ENCODE assay signal across 14 cellular contexts in the genomic region with DNA sequence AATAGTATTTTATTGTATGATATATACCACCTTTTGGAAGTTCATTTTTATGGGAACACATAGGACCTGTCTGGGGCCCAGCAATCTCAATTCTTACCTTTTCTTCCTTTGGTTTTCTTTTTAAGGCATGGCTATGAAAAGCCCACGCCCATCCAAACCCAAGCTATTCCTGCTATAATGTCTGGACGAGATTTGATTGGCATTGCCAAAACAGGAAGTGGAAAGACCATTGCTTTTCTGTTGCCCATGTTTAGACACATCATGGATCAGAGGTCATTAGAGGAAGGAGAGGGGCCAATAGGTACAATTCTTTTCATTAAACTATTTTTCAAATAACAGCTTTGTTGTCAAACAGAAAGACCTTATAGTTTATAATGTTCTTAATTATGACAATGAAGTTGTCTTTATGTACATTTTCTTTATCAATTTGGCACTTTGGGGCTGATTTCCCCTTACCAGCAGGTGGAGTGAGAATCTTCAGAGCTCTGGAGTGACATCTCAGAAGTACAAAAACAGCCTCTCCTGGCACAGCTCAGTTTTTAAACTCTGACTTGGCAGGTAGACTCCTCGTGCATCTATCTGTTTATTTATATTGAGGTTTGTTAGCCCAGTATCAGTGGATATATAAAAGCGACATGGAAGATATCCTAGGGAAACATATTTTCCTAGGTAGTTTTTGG. TPM values are rescaled to one million over a fixed set of nuclear protein-coding genes. Genes with fewer than 3 reads are reported as not detected.
A peak's percentile ranks its signal among the peaks of the same experiment; 100 is the strongest.
DNase-seq lines count a peak whose midpoint lies in the region; ATAC-seq and TF ChIP-seq lines count a peak whose summit lies in the region.
"Had no signal": no experiment of that assay in that cellular context is flagged by ENCODE, and none has a peak within 500 bp of the region (broad histone marks: within the 10 kb centered on the region; RNA-seq: fewer than 3 reads in every experiment).

No MANE protein-coding gene starts in this region.

- no peak for DNase-seq in AG10803 (ENCODE audit: low read depth)
- no peak for DNase-seq in H9
- peak; percentile 15 for DNase-seq in adipocyte (ENCODE audit: low read depth)
- DNase-seq in left lobe of liver (ENCODE audit: low spot score) = no peak
- DNase-seq in heart left ventricle = no peak
- no peak for DNase-seq in NCI-H774 (lab: John Stamatoyannopoulos, UW)
- DNase-seq: activated CD8-positive, alpha-beta memory T cell treated with anti-CD3 and anti-CD28 coated beads, Interleukin-2, amount 50 U/mL, for 4 hours; NCI-H510A treated with DMSO at 0.1 percent for 48 hours; nephron progenitor cell; stimulated activated CD4-positive, alpha-beta T cell treated with anti-CD3 and anti-CD28 coated beads, Interleukin-4, amount 100 ng/mL, for 24 hours; tibial artery had no signal

- H3K4ac ChIP-seq in H9 (ENCODE audit: low read depth, low read length) = no peak overlapping the region

- H2BK20ac ChIP-seq in H9 (ENCODE audit: low read depth, low read length, poor library complexity, severe bottlenecking) = no peak overlapping the region

- no peak overlapping the region for H3T11ph ChIP-seq in H9 (ENCODE audit: low read length)

- ATAC-seq in left lobe of liver (peak; percentile 47), HG03045 (IDR thresholded peaks at IDR 0.05; ENCODE audit: unreplicated experiment) (no peak), heart left ventricle (no peak), GM18868 (IDR thresholded peaks at IDR 0.05; ENCODE audit: unreplicated experiment) (no peak)

- no peak overlapping the region for H3K56ac ChIP-seq in H9 (ENCODE audit: insufficient read length, low read depth, low read length)

- H3K4me3 ChIP-seq in AG10803 (ENCODE audit: low read length) (no peak overlapping the region), adipocyte (ENCODE audit: low read length) (no peak overlapping the region), heart left ventricle (no peak overlapping the region)
- H3K4me3 ChIP-seq: tibial artery had no signal

- no peaks in the 10 kb centered on the region for H3K79me2 ChIP-seq in H9 (ENCODE audit: insufficient read depth, low read length)

- no peak overlapping the region for H3K23ac ChIP-seq in H9 (ENCODE audit: insufficient read length, low read depth, low read length)

- no peak overlapping the region for H2BK120ac ChIP-seq in H9 (ENCODE audit: low read depth, low read length, poor library complexity, severe bottlenecking)

- H4K8ac ChIP-seq in H9 (replicated peaks; ENCODE audit: insufficient read length, low read depth, low read length) = no peak overlapping the region

- H3K9ac ChIP-seq in H9 (ENCODE audit: extremely low read depth, insufficient read length, low read length) (no peak overlapping the region), adipocyte (ENCODE audit: low read length) (no peak overlapping the region)

- H3K36me3 ChIP-seq in adipocyte (ENCODE audit: control insufficient read depth, insufficient read depth, low read length, severe bottlenecking) (peaks cover 88% of the 10 kb centered on the region), heart left ventricle (peaks cover 0 to 99% (median 95%) of the 10 kb centered on the region in 9 donors)

- H2BK5ac ChIP-seq in H9 (ENCODE audit: insufficient read length, low read length) = no peak overlapping the region

- H3K18ac ChIP-seq in H9 (ENCODE audit: insufficient read length, low read depth, low read length) = no peak overlapping the region

- H3K36me3 Mint-ChIP-seq in H9 (ENCODE audit: insufficient read depth in 1 of 3, low read depth in 3 of 3) = peaks cover 47 to 91% (median 85%) of the 10 kb centered on the region in 3 experiments; a peak in 6 of 7 replicates

- H3K27ac Mint-ChIP-seq in H9 = peak overlapping the region in 2 of 3 experiments; percentile 29 to 82; a peak in 4 of 7 replicates
- H3K27ac Mint-ChIP-seq: T-helper 1 cell treated with Interleukin-12 subunit alpha and Interleukin-12 subunit beta and Interleukin-4 antibody, amounts not matched to agents 30 μg/mL and 1 μg/mL, for 36 hours had no signal

- H3K4me1 ChIP-seq in H9 (ENCODE audit: insufficient read depth, low read length) = no peaks in the 10 kb centered on the region
- H3K4me1 ChIP-seq in adipocyte (ENCODE audit: control insufficient read depth, insufficient read depth, low read length) = no peaks in the 10 kb centered on the region
- no peaks in the 10 kb centered on the region for H3K4me1 ChIP-seq in heart left ventricle
- H3K4me1 ChIP-seq: tibial artery had no signal

- H2AFZ ChIP-seq in H9 (ENCODE audit: low read length) = no peak overlapping the region

- intact Hi-C loops in heart left ventricle (cut with DNase I) = loop anchor here in 4 of 10 donors (10.0 kb wide), 2 partner anchors 80 to 100 kb away; no protein-coding TSS in a partner anchor

- H4K5ac ChIP-seq in H9 (ENCODE audit: insufficient read length, low read depth, low read length) = no peak overlapping the region

- H3K27me3 ChIP-seq in H9 (ENCODE audit: insufficient read depth, low read length) (no peaks in the 10 kb centered on the region), adipocyte (replicated peaks; ENCODE audit: control insufficient read depth, insufficient read depth, low read length) (no peaks in the 10 kb centered on the region), heart left ventricle (no peaks in the 10 kb centered on the region)
- H3K27me3 ChIP-seq: tibial artery had no signal

- H3K9me3 ChIP-seq in H9 (ENCODE audit: control insufficient read depth, low read depth, low read length) (no peaks in the 10 kb centered on the region), adipocyte (ENCODE audit: control insufficient read depth, low read length) (no peaks in the 10 kb centered on the region), heart left ventricle (no peaks in the 10 kb centered on the region)
- H3K9me3 ChIP-seq: tibial artery had no signal

- H3K4me2 ChIP-seq in H9 (ENCODE audit: insufficient read depth, insufficient read length, low read length) = no peak overlapping the region

- no peak overlapping the region for H4K91ac ChIP-seq in H9 (ENCODE audit: insufficient read length, low read depth, low read length)

- no peak overlapping the region for H3K4me3 Mint-ChIP-seq in H9
- H3K4me3 Mint-ChIP-seq: nephron progenitor cell; T-helper 1 cell treated with Interleukin-12 subunit alpha and Interleukin-12 subunit beta and Interleukin-4 antibody, amounts not matched to agents 30 μg/mL and 1 μg/mL, for 36 hours had no signal

- TF ChIP-seq POLR2A in heart left ventricle (IDR thresholded peaks at IDR 0.05) = no peak

- H3K23me2 ChIP-seq in H9 (ENCODE audit: insufficient read length, low read depth, low read length, poor library complexity, severe bottlenecking) = no peaks in the 10 kb centered on the region

- H3K4me1 Mint-ChIP-seq in H9 = peaks cover 16% of the 10 kb centered on the region in 2 experiments
- H3K4me1 Mint-ChIP-seq: nephron progenitor cell had no signal

- H3K79me1 ChIP-seq in H9 (ENCODE audit: insufficient read depth, low read depth, low read length, poor library complexity, severe bottlenecking) = no peaks in the 10 kb centered on the region

- H4K20me1 ChIP-seq in H9 (ENCODE audit: control insufficient read depth, insufficient read depth, insufficient read length) = no peaks in the 10 kb centered on the region

- H2BK15ac ChIP-seq in H9 (ENCODE audit: low read depth, low read length) = no peak overlapping the region

- H3K14ac ChIP-seq in H9 (ENCODE audit: insufficient read depth, low read length) = no peak overlapping the region

- TF ChIP-seq CTCF in AG10803 (conservative IDR thresholded peaks at IDR 0.05; ENCODE audit: low read length) (peak; percentile 35), H9 (conservative IDR thresholded peaks at IDR 0.05) (peak; percentile 31; the same call in 1 of the 3 replicates), heart left ventricle (IDR thresholded peaks at IDR 0.05) (peak in 1 of 12 donors; percentile 8)

- H2AK5ac ChIP-seq in H9 (ENCODE audit: insufficient read length, low read length) = no peak overlapping the region

- no peaks in the 10 kb centered on the region for H3K27me3 Mint-ChIP-seq in H9 (ENCODE audit: low read depth)

- WGBS in H9 (ENCODE audit: extremely low coverage, insufficient read length, low lambda C conversion rate) = no CpG with 5 or more reads among the region's 4 CpGs
- 57 to 69% (median 59%) methylated on average over 4 of the region's 4 CpGs for WGBS in heart left ventricle, 4 donors

- H2BK12ac ChIP-seq in H9 (ENCODE audit: insufficient read length, low read depth, low read length) = no peak overlapping the region

- H3K9me3 Mint-ChIP-seq in H9 = no peaks in the 10 kb centered on the region
- H3K9me3 Mint-ChIP-seq: nephron progenitor cell; T-helper 1 cell treated with Interleukin-12 subunit alpha and Interleukin-12 subunit beta and Interleukin-4 antibody, amounts not matched to agents 30 μg/mL and 1 μg/mL, for 36 hours had no signal

- H3K27ac ChIP-seq in H9 (ENCODE audit: insufficient read length, low read depth, low read length) (no peak overlapping the region), heart left ventricle (no peak overlapping the region)
- H3K27ac ChIP-seq: tibial artery had no signal

RNA-seq across cellular contexts. Expression of gene DDX46, which starts 25.8 kb away (rescaled TPM):
- total RNA-seq in H9 (2021) (90.3 and 93.8 TPM in 2 replicates), left lobe of liver (19.0 TPM), heart left ventricle (10 to 100 TPM; 14.3 to 37.0 (median 28.8) TPM)
- 10 to 100 TPM; 23.5 to 29.2 TPM for polyA plus RNA-seq in heart left ventricle

RNA-seq across cellular contexts. Expression of gene CAMLG, which starts 46.0 kb away (rescaled TPM):
- 33.1 and 34.5 TPM in 2 replicates for total RNA-seq in H9 (2021)
- 10.5 TPM for total RNA-seq in left lobe of liver
- total RNA-seq in heart left ventricle = 10 to 100 TPM; 11.6 to 20.9 (median 17.6) TPM
- 10 to 100 TPM; 17.4 to 21.5 TPM for polyA plus RNA-seq in heart left ventricle
